Comparison of ENCODE assay signal across 10 cellular contexts in genomic region chr12:6620137-6620884, GRCh38. TPM values are rescaled to one million over a fixed set of nuclear protein-coding genes. Genes with fewer than 3 reads are reported as not detected.
DNase-seq lines count a peak whose midpoint lies in the region; ATAC-seq, FAIRE-seq and TF ChIP-seq lines count a peak whose summit lies in the region.
"Had no signal": no experiment of that assay in that cellular context is flagged by ENCODE, and none has a peak within 500 bp of the region (broad histone marks: within the 10 kb centered on the region; RNA-seq: fewer than 3 reads in every experiment).

No MANE protein-coding gene starts in this region.

- H3K36me3 Mint-ChIP-seq in effector memory CD8-positive, alpha-beta T cell (ENCODE audit: insufficient read depth) = peaks cover 26% of the 10 kb centered on the region

- no peaks in the 10 kb centered on the region for H3K27me3 Mint-ChIP-seq in effector memory CD8-positive, alpha-beta T cell

- peak; percentile 91 for TF ChIP-seq CTCF in 22Rv1 (IDR thresholded peaks at IDR 0.05)
- TF ChIP-seq CTCF in mucosa of descending colon (IDR thresholded peaks at IDR 0.05) = no peak

- H3K9me3 Mint-ChIP-seq in effector memory CD8-positive, alpha-beta T cell = no peaks in the 10 kb centered on the region

- no peak overlapping the region for H3K4me3 ChIP-seq in mucosa of descending colon

- H3K4me3 Mint-ChIP-seq in effector memory CD8-positive, alpha-beta T cell = peak overlapping the region in 1 of 2 donors; percentile 40

- intact Hi-C loops in mucosa of descending colon (cut with DNase I, micrococcal nuclease) = no loop called here

- H3K27ac ChIP-seq in 22Rv1 = no peak overlapping the region
- H3K27ac ChIP-seq: C4-2B had no signal

- peak; percentile 31 for DNase-seq in activated CD4-positive, alpha-beta T cell treated with anti-CD3 and anti-CD28 coated beads for 1 hour
- DNase-seq in effector memory CD8-positive, alpha-beta T cell = no peak
- DNase-seq in mucosa of descending colon (peak in 1 of 3 donors; percentile 59), Kasumi-1 (lab: John Stamatoyannopoulos, UW) (no peak), GM19239 (ENCODE audit: insufficient read length, low spot score) (no peak), occipital lobe (lab: John Stamatoyannopoulos, UW) (no peak)

- no peaks in the 10 kb centered on the region for H3K9me3 ChIP-seq in mucosa of descending colon

- peaks cover 7% of the 10 kb centered on the region for H3K36me3 ChIP-seq in mucosa of descending colon (ENCODE audit: low read depth)

- H3K27ac Mint-ChIP-seq in effector memory CD8-positive, alpha-beta T cell = peak overlapping the region in 1 of 2 donors; percentile 23

- peak; percentile 52 for ATAC-seq in effector memory CD8-positive, alpha-beta T cell (replicated peaks)
- ATAC-seq in mucosa of descending colon = peak; percentile 27
- ATAC-seq in HG03159 (IDR thresholded peaks at IDR 0.05; ENCODE audit: unreplicated experiment) = no peak

- peaks cover 13 to 14% of the 10 kb centered on the region in 2 donors for H3K4me1 Mint-ChIP-seq in effector memory CD8-positive, alpha-beta T cell (ENCODE audit: low read depth in 2 of 2)

- no peaks in the 10 kb centered on the region for H3K4me1 ChIP-seq in mucosa of descending colon (ENCODE audit: low read depth)

- FAIRE-seq in GM19239 (lab: Jason Lieb, UNC) = no peak

RNA-seq across cellular contexts. Expression of gene CHD4, which starts 13.1 kb away (rescaled TPM):
- 100 to 1,000 TPM; 127 to 243 (median 149) TPM for total RNA-seq in mucosa of descending colon
- 149 TPM for total RNA-seq in occipital lobe

RNA-seq across cellular contexts. Expression of gene LPAR5, which starts 15.4 kb away (rescaled TPM):
- total RNA-seq in mucosa of descending colon (10 to 100 TPM; 12.0 to 30.5 (median 22.7) TPM), occipital lobe (0.62 TPM)
- total RNA-seq: NCI-H460 had no signal

RNA-seq across cellular contexts. Expression of gene ACRBP, which starts 26.9 kb away (rescaled TPM):
- total RNA-seq in mucosa of descending colon = 1 to 10 TPM; 1.4 to 3.0 (median 2.2) TPM
- total RNA-seq in occipital lobe = 0.62 TPM

RNA-seq across cellular contexts. Expression of gene ING4, which starts 42.6 kb away (rescaled TPM):
- total RNA-seq in mucosa of descending colon (10 to 100 TPM; 28.9 to 46.9 (median 45.9) TPM), occipital lobe (65.0 TPM)

RNA-seq across cellular contexts. Expression of gene NOP2, which starts 52.2 kb away (rescaled TPM):
- total RNA-seq in mucosa of descending colon (10 to 100 TPM; 26.1 to 32.4 (median 26.6) TPM), occipital lobe (10.8 TPM)
